In genomic region chr6:34237316-34237721, GRCh38 we compare ENCODE assay signal across 8 cellular contexts. TPM values are rescaled to one million over a fixed set of nuclear protein-coding genes. Genes with fewer than 3 reads are reported as not detected.
DNase-seq lines count a peak whose midpoint lies in the region; ATAC-seq and TF ChIP-seq lines count a peak whose summit lies in the region.

No MANE protein-coding gene starts in this region.

- CTCF ChIA-PET in SK-N-SH (lab: Yijun Ruan, JAX): interaction anchor here (0.8 to 2.0 kb wide), 6 partner anchors 9 to 290 kb away, joined by 4 to 18 read pairs (median 4); no protein-coding TSS in a partner anchor

- ATAC-seq in HG02763 (IDR thresholded peaks at IDR 0.05; ENCODE audit: unreplicated experiment): peak; percentile 19

- TF ChIP-seq CTCF in SK-N-SH (IDR thresholded peaks at IDR 0.05): no peak

- TF ChIP-seq EP300 in SK-N-SH (IDR thresholded peaks at IDR 0.05; ENCODE audit: borderline replicate concordance in 1 of 2, low read depth in 1 of 2, low read length in 1 of 2): no peak

- peaks cover 34% of the 10 kb centered on the region for H3F3A ChIP-seq in SK-N-SH (replicated peaks; ENCODE audit: insufficient read depth)

- H3K27me3 ChIP-seq in SK-N-SH (ENCODE audit: insufficient read depth) (no peaks in the 10 kb centered on the region), neuronal stem cell (ENCODE audit: control insufficient read depth in 3 of 3, insufficient read depth in 3 of 3, low read depth in 1 of 3, low read length in 3 of 3) (no peaks in the 10 kb centered on the region)

- H3K18ac ChIP-seq in neuronal stem cell (ENCODE audit: low read length): peak overlapping the region; percentile 97

- H3K4ac ChIP-seq in neuronal stem cell (ENCODE audit: low read length): peak overlapping the region; percentile 84

- no peaks in the 10 kb centered on the region for H3K9me3 ChIP-seq in SK-N-SH
- no peaks in the 10 kb centered on the region for H3K9me3 ChIP-seq in neuronal stem cell (replicated peaks in 1 of 2; ENCODE audit: control insufficient read depth in 2 of 2, insufficient read depth in 1 of 2, low read depth in 1 of 2, low read length in 2 of 2)

- H2BK15ac ChIP-seq in neuronal stem cell (ENCODE audit: low read length): no peak overlapping the region

- H3K23ac ChIP-seq in neuronal stem cell (ENCODE audit: low read depth, low read length, poor library complexity): peak overlapping the region; percentile 38

- H3K14ac ChIP-seq in neuronal stem cell (ENCODE audit: low read length): peak overlapping the region; percentile 33

- H2BK12ac ChIP-seq in neuronal stem cell (ENCODE audit: low read length): no peak overlapping the region

- H3K9me2 ChIP-seq in SK-N-SH: no peaks in the 10 kb centered on the region

- peaks cover 30% of the 10 kb centered on the region for H3K79me2 ChIP-seq in SK-N-SH (ENCODE audit: insufficient read depth)

- H4K20me1 ChIP-seq in SK-N-SH (ENCODE audit: insufficient read depth): no peaks in the 10 kb centered on the region

- H3K79me1 ChIP-seq in neuronal stem cell (ENCODE audit: low read depth, low read length): peaks cover 5% of the 10 kb centered on the region

- no peak for TF ChIP-seq POLR2A in erythroblast (IDR thresholded peaks at IDR 0.05; ENCODE audit: low read length)

- no CpG with 5 or more reads among the region's 78 CpGs for WGBS in SK-N-SH (ENCODE audit: low lambda C conversion rate)
- no CpG with 5 or more reads among the region's 78 CpGs for WGBS in neuronal stem cell (ENCODE audit: extremely low coverage in 2 of 2, insufficient read length in 2 of 2, insufficient replicate concordance in 1 of 2), 2 donors

- no peak overlapping the region for H2BK120ac ChIP-seq in neuronal stem cell (ENCODE audit: low read depth, low read length)

- peak overlapping the region; percentile 81 for H3K4me2 ChIP-seq in SK-N-SH
- H3K4me2 ChIP-seq in neuronal stem cell (ENCODE audit: insufficient read depth, low read length, poor library complexity, severe bottlenecking): no peak overlapping the region

- peak overlapping the region; percentile 66 for H2BK5ac ChIP-seq in neuronal stem cell (ENCODE audit: low read length)

- H2AFZ ChIP-seq in SK-N-SH (ENCODE audit: low read depth): peak overlapping the region; percentile 76; the same call in 1 of the 2 replicates
- peak overlapping the region; percentile 92 for H2AFZ ChIP-seq in neuronal stem cell (ENCODE audit: low read length)

- H3K27ac ChIP-seq in SK-N-SH (ENCODE audit: low read depth in 2 of 2, low read length in 1 of 2) (peak overlapping the region; percentile 72 to 85), neuronal stem cell (replicated peaks; ENCODE audit: low read length) (peak overlapping the region; percentile 69)

- peak overlapping the region; percentile 95 for H3K9ac ChIP-seq in SK-N-SH
- peak overlapping the region; percentile 94 for H3K9ac ChIP-seq in neuronal stem cell (ENCODE audit: low read depth, low read length, poor library complexity)

- TF ChIP-seq RAD21 in SK-N-SH (IDR thresholded peaks at IDR 0.05; ENCODE audit: low read length): no peak

- H4K91ac ChIP-seq in neuronal stem cell (ENCODE audit: low read depth, low read length, poor library complexity): no peak overlapping the region

- H3K4me3 ChIP-seq in SK-N-SH (ENCODE audit: low read depth in 2 of 2, low read length in 1 of 2): peak overlapping the region; percentile 80 to 82
- H3K4me3 ChIP-seq in neuronal stem cell (ENCODE audit: low read length in 2 of 2): peak overlapping the region; percentile 85 to 91

- H4K8ac ChIP-seq in neuronal stem cell (ENCODE audit: low read depth, low read length): no peak overlapping the region

- DNase-seq in NCI-H2081 (lab: John Stamatoyannopoulos, UW): peak; percentile 15 to 41
- DNase-seq in NCI-H2081 treated with DMSO at 0.1 percent for 48 hours (lab: John Stamatoyannopoulos, UW): no peak
- peak; percentile 87 for DNase-seq in SK-N-SH
- peak; percentile 66 to 80 for DNase-seq in erythroblast (lab: John Stamatoyannopoulos, UW)
- DNase-seq in neuronal stem cell (ENCODE audit: low spot score): no peak
- DNase-seq in occipital lobe (lab: John Stamatoyannopoulos, UW): no peak
- no peak for DNase-seq in HCEC 1CT

- H3K36me3 ChIP-seq in SK-N-SH (replicated peaks in 1 of 2; ENCODE audit: control insufficient read depth in 1 of 2, insufficient read depth in 2 of 2, low read length in 1 of 2) (peaks cover 9 to 17% of the 10 kb centered on the region in 2 experiments), neuronal stem cell (replicated peaks in 1 of 2; ENCODE audit: control insufficient read depth in 2 of 2, insufficient read depth in 2 of 2, low read length in 2 of 2) (peaks cover 17 to 36% of the 10 kb centered on the region in 2 donors)

- H2AK5ac ChIP-seq in neuronal stem cell (ENCODE audit: low read depth, low read length): peak overlapping the region; percentile 88

- POLR2A ChIA-PET in SK-N-SH (lab: Yijun Ruan, JAX): interaction anchor here (0.6 to 1.7 kb wide), 6 partner anchors 9 to 189 kb away, joined by 3 to 15 read pairs (median 3); no protein-coding TSS in a partner anchor

- peaks cover 9 to 28% of the 10 kb centered on the region in 2 experiments for H3K4me1 ChIP-seq in SK-N-SH (ENCODE audit: control insufficient read depth in 1 of 2, insufficient read depth in 2 of 2, low read depth in 1 of 2, low read length in 1 of 2)
- H3K4me1 ChIP-seq in neuronal stem cell (ENCODE audit: control insufficient read depth in 2 of 2, insufficient read depth in 1 of 2, low read depth in 1 of 2, low read length in 2 of 2): peaks cover 2 to 19% of the 10 kb centered on the region in 2 donors

TF ChIP-seq in SK-N-SH, 30 proteins besides CTCF, POLR2A, EP300 and RAD21:
- TF ChIP-seq JUND (IDR thresholded peaks at IDR 0.05) (no peak), NRF1 (IDR thresholded peaks at IDR 0.05; ENCODE audit: low read depth, low read length) (no peak), GABPA (IDR thresholded peaks at IDR 0.05; ENCODE audit: low read depth) (no peak), MEF2A (IDR thresholded peaks at IDR 0.05; ENCODE audit: borderline replicate concordance, low read depth) (no peak), TEAD4 (IDR thresholded peaks at IDR 0.05; ENCODE audit: borderline replicate concordance, insufficient read depth) (no peak), RFX5 (IDR thresholded peaks at IDR 0.05; ENCODE audit: low read length) (no peak), YY1 (IDR thresholded peaks at IDR 0.05; ENCODE audit: low read depth) (no peak), TCF12 (IDR thresholded peaks at IDR 0.05) (no peak), RCOR1 (IDR thresholded peaks at IDR 0.05; ENCODE audit: low read length) (no peak), FOXJ3 (CRISPR knock-in tag; IDR thresholded peaks at IDR 0.05) (no peak), ZBTB33 (IDR thresholded peaks at IDR 0.05; ENCODE audit: borderline replicate concordance, low read depth) (no peak)
- TF ChIP-seq, protein P1, sequence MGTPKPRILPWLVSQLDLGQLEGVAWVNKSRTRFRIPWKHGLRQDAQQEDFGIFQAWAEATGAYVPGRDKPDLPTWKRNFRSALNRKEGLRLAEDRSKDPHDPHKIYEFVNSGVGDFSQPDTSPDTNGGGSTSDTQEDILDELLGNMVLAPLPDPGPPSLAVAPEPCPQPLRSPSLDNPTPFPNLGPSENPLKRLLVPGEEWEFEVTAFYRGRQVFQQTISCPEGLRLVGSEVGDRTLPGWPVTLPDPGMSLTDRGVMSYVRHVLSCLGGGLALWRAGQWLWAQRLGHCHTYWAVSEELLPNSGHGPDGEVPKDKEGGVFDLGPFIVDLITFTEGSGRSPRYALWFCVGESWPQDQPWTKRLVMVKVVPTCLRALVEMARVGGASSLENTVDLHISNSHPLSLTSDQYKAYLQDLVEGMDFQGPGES (IDR thresholded peaks at IDR 0.05; ENCODE audit: low read depth, low read length): no peak

RNA-seq across cellular contexts. Expression of gene HMGA1, which starts 0.6 kb away (rescaled TPM):
- polyA plus RNA-seq in SK-N-SH (2012; rRNA removed): 185 and 433 TPM in 2 replicates
- polyA plus RNA-seq in SK-N-SH (2012; cell fraction: cytosol; rRNA removed): 168 and 262 TPM in 2 replicates
- polyA plus RNA-seq in SK-N-SH (2012; cell fraction: nucleus; rRNA removed): 132 and 146 TPM in 2 replicates
- polyA plus RNA-seq in neuronal stem cell (2013, experiment 1 of 2): 2,319 TPM
- polyA plus RNA-seq in neuronal stem cell (2013, experiment 2 of 2): 2,280 TPM
- 25.0 TPM for total RNA-seq in occipital lobe

RNA-seq across cellular contexts. Expression of gene SMIM29, which starts 11.5 kb away (rescaled TPM):
- polyA plus RNA-seq in SK-N-SH (2012; rRNA removed): 50.2 and 52.2 TPM in 2 replicates
- 20.6 and 31.3 TPM in 2 replicates for polyA plus RNA-seq in SK-N-SH (2012; cell fraction: cytosol; rRNA removed)
- 41.8 and 68.7 TPM in 2 replicates for polyA plus RNA-seq in SK-N-SH (2012; cell fraction: nucleus; rRNA removed)
- 6.3 TPM for polyA plus RNA-seq in neuronal stem cell (2013, experiment 1 of 2)
- polyA plus RNA-seq in neuronal stem cell (2013, experiment 2 of 2): 6.1 TPM
- 18.7 TPM for total RNA-seq in occipital lobe

Comparison
In these comparisons a context has a peak if more than half of its experiments do, and no peak if none do; other contexts are left out.
1. DNase-seq: peak in NCI-H2081 (2 of 2), SK-N-SH (single experiment) and erythroblast (2 of 2); none in NCI-H2081 treated with DMSO at 0.1 percent for 48 hours (single experiment), neuronal stem cell (single experiment), occipital lobe (single experiment) and HCEC 1CT (single experiment).